Comparison of ENCODE assay signal across 17 cellular contexts in the genomic region with DNA sequence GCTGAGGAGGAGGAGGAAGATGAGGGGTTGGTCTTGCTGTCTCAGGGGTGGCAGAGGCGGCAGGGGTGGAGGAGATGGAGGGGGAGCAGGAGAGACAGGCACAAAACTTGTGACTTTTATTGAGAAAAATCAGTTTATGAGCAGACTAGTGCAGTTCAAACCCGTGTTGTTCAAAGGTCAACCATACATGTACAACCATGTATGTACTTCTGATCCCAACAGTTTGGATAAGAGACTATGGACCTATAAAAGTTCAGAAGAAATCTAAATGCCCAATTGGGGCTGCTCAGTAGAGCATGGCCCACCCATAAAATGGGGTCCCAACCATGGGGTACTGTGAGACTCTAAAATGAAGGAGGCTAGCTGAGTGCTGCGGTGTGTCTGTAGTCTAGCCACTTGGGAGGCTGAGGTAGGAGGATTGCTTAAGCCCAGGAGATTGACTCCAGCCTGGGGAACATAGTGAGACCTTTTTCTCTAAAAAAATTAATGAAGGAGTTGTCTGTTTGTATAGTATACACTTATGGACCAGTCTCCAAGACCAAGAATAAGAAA. TPM values are rescaled to one million over a fixed set of nuclear protein-coding genes. Genes with fewer than 3 reads are reported as not detected.
DNase-seq lines count a peak whose midpoint lies in the region; ATAC-seq, FAIRE-seq and TF ChIP-seq lines count a peak whose summit lies in the region.
"Had no signal": no experiment of that assay in that cellular context is flagged by ENCODE, and none has a peak within 500 bp of the region (broad histone marks: within the 10 kb centered on the region; RNA-seq: fewer than 3 reads in every experiment).

No MANE protein-coding gene starts in this region.

- FAIRE-seq in GM12892 (lab: Jason Lieb, UNC): no peak
- FAIRE-seq: H54, HTR-8/SVneo had no signal

- TF ChIP-seq POLR2A in right lobe of liver (IDR thresholded peaks at IDR 0.05): no peak
- TF ChIP-seq POLR2A in GM12892 (IDR thresholded peaks at IDR 0.05; ENCODE audit: low read depth, low read length): no peak
- no peak for TF ChIP-seq POLR2A in GM18505 (IDR thresholded peaks at IDR 0.05; ENCODE audit: borderline replicate concordance, extremely low read depth, insufficient read depth, insufficient read length)

- H3K4me1 ChIP-seq in left ventricle myocardium inferior (no peaks in the 10 kb centered on the region), right lobe of liver (peaks cover 0 to 22% (median 4%) of the 10 kb centered on the region in 4 donors)
- H3K4me1 ChIP-seq: Caco-2 had no signal

- intact Hi-C loops in Right ventricle myocardium inferior (cut with DNase I) (no loop called here), left ventricle myocardium inferior (cut with micrococcal nuclease) (no loop called here), right lobe of liver (cut with DNase I) (no loop called here), posterior vena cava (cut with DNase I) (no loop called here)

- no peaks in the 10 kb centered on the region for H3K9me3 ChIP-seq in left ventricle myocardium inferior (replicated peaks)
- H3K9me3 ChIP-seq in right lobe of liver: no peaks in the 10 kb centered on the region
- H3K9me3 ChIP-seq in WERI-Rb-1 (ENCODE audit: severe bottlenecking): no peaks in the 10 kb centered on the region
- H3K9me3 ChIP-seq: BLaER1, Caco-2 had no signal

- DNase-seq in Right ventricle myocardium inferior (ENCODE audit: missing footprints) (peak; percentile 23), left ventricle myocardium inferior (no peak), right lobe of liver (no peak), posterior vena cava (ENCODE audit: low spot score) (peak; percentile 13), GM12892 (ENCODE audit: insufficient read length) (no peak), WERI-Rb-1 (no peak)
- DNase-seq: AML-193; Caco-2; CD8-positive, alpha-beta memory T cell; DND-41; GDM1 had no signal

- H3K4me3 ChIP-seq in left ventricle myocardium inferior (no peak overlapping the region), right lobe of liver (no peak overlapping the region), WERI-Rb-1 (ENCODE audit: low read depth, low read length) (no peak overlapping the region)
- H3K4me3 ChIP-seq: BLaER1, GM23248 had no signal

- TF ChIP-seq CTCF in left ventricle myocardium inferior (IDR thresholded peaks at IDR 0.05; ENCODE audit: borderline replicate concordance) (no peak), right lobe of liver (IDR thresholded peaks at IDR 0.05) (no peak), WERI-Rb-1 (IDR thresholded peaks at IDR 0.05; ENCODE audit: low read depth, low read length) (no peak)

- ATAC-seq in Right ventricle myocardium inferior: no peak
- no peak for ATAC-seq in right lobe of liver
- no peak for ATAC-seq in GM18505 (IDR thresholded peaks at IDR 0.05; ENCODE audit: unreplicated experiment)
- ATAC-seq: HCT116 had no signal

- H3K27ac ChIP-seq in left ventricle myocardium inferior (replicated peaks): no peak overlapping the region
- H3K27ac ChIP-seq in right lobe of liver: peak overlapping the region; percentile 30 to 47 (median 47)
- H3K27ac ChIP-seq in WERI-Rb-1: no peak overlapping the region
- H3K27ac ChIP-seq: BLaER1, GM23248 had no signal

- WGBS in right lobe of liver (ENCODE audit: insufficient coverage, low coverage, low lambda C conversion rate, missing lambda C conversion rate): 46% methylated on average over 3 of the region's 3 CpGs

- H3K36me3 ChIP-seq in left ventricle myocardium inferior (no peaks in the 10 kb centered on the region), right lobe of liver (no peaks in the 10 kb centered on the region), WERI-Rb-1 (no peaks in the 10 kb centered on the region)
- H3K36me3 ChIP-seq: BLaER1 had no signal

- H3K27me3 ChIP-seq in left ventricle myocardium inferior (ENCODE audit: low read depth) (peaks cover 9% of the 10 kb centered on the region), right lobe of liver (no peaks in the 10 kb centered on the region), WERI-Rb-1 (ENCODE audit: insufficient read depth, low read depth, severe bottlenecking) (no peaks in the 10 kb centered on the region)

RNA-seq across cellular contexts. Expression of a gene that starts 7.6 kb away (rescaled TPM):
- not detected for total RNA-seq in Right ventricle myocardium inferior
- not detected for total RNA-seq in left ventricle myocardium inferior
- total RNA-seq in right lobe of liver: 100 to 1,000 TPM; 145 to 348 (median 185) TPM
- not detected for total RNA-seq in posterior vena cava
- not detected for polyA plus RNA-seq in GM12892 (2012; ENCODE audit: missing spikeins)
- total RNA-seq: Caco-2; CD8-positive, alpha-beta memory T cell; GM23248 had no signal
- polyA plus RNA-seq: CD8-positive, alpha-beta memory T cell; GM23248 had no signal

RNA-seq across cellular contexts. Expression of a gene that starts 18.2 kb away (rescaled TPM):
- total RNA-seq in Right ventricle myocardium inferior (7.1 TPM), left ventricle myocardium inferior (42.3 TPM), right lobe of liver (1 to 10 TPM; 2.1 to 7.9 (median 5.2) TPM), posterior vena cava (1 to 10 TPM in 1 of 2 donors, under 1 TPM in 1; 1.00 to 1.4 TPM)
- polyA plus RNA-seq in GM12892 (2012; ENCODE audit: missing spikeins): 12.8 TPM
- total RNA-seq: Caco-2, GM23248 had no signal
- polyA plus RNA-seq: CD8-positive, alpha-beta memory T cell; GM23248 had no signal

RNA-seq across cellular contexts. Expression of a gene that starts 47.1 kb away (rescaled TPM):
- total RNA-seq in Right ventricle myocardium inferior (0.19 TPM), left ventricle myocardium inferior (0.27 TPM), right lobe of liver (1 to 10 TPM in 2 of 6 experiments, under 1 TPM in 4; 0.83 to 1.6 (median 0.87) TPM), posterior vena cava (under 1 TPM; 0.09 to 0.14 TPM)
- polyA plus RNA-seq in GM12892 (2012; ENCODE audit: missing spikeins): not detected
- total RNA-seq: GM23248 had no signal
- polyA plus RNA-seq: CD8-positive, alpha-beta memory T cell; GM23248 had no signal

Comparison
In these comparisons a context has a peak if more than half of its experiments do, and no peak if none do; other contexts are left out.
1. DNase-seq: peak in Right ventricle myocardium inferior (single experiment) and posterior vena cava (single experiment); none in left ventricle myocardium inferior (single experiment), right lobe of liver (0 of 3), GM12892 (single experiment) and WERI-Rb-1 (single experiment).
2. H3K27ac ChIP-seq: peak in right lobe of liver (3 of 3); none in left ventricle myocardium inferior (single experiment) and WERI-Rb-1 (single experiment).
3. RNA of a gene that starts 7.6 kb away (total RNA-seq): 145 to 348 TPM in right lobe of liver; not detected in Right ventricle myocardium inferior (single experiment), not detected in left ventricle myocardium inferior (single experiment) and not detected in posterior vena cava; every median in the first group is over 100 times any median in the second.